Comparison of ENCODE assay signal across 25 cellular contexts in genomic region chr15:31733424-31733823, GRCh38.
"Had no signal": no experiment of that assay in that cellular context is flagged by ENCODE, and none has a peak within 500 bp of the region (broad histone marks: within the 10 kb centered on the region; RNA-seq: fewer than 3 reads in every experiment).

No MANE protein-coding gene starts in this region.

- H3K4me2 ChIP-seq: SK-N-SH had no signal

- DNase-seq: activated CD4-positive, alpha-beta memory T cell treated with anti-CD3 and anti-CD28 coated beads, Interleukin-2, amount 10 ng/mL, durations not matched to agents 7 days and 5 days; activated CD4-positive, alpha-beta T cell treated with anti-CD3 and anti-CD28 coated beads, Interleukin-2, amount 50 U/mL, for 1 hour; activated CD4-positive, CD25-positive, alpha-beta regulatory T cell; activated naive CD4-positive, alpha-beta T cell treated with anti-CD3 and anti-CD28 coated beads, Interleukin-2, amount 50 U/mL, for 16 hours; activated naive CD8-positive, alpha-beta T cell treated with anti-CD3 and anti-CD28 coated beads, Interleukin-2, amount 10 ng/mL, durations not matched to agents 7 days and 5 days; activated T-cell treated with anti-CD3 and anti-CD28 coated beads for 4 hours; activated T-cell treated with anti-CD3 and anti-CD28 coated beads, Interleukin-2, amount 50 U/mL, for 72 hours; adrenal gland; aorta; KG1; NCI-H1092; NCI-H1417 treated with DMSO at 0.1 percent for 48 hours; NCI-H1694; NCI-H2081; NCI-H510A treated with DMSO at 0.1 percent for 48 hours; NCI-H69; NK-92 treated with Interleukin-12 subunit alpha and Interleukin-12 subunit beta, amount 100 ng/mL, for 24 hours; Peyer's patch; Right ventricle myocardium superior; SJCRH30; SK-N-SH; T-helper 1 cell had no signal

- H3K4me1 ChIP-seq: adrenal gland, breast epithelium, Peyer's patch, SJCRH30 had no signal

- H3K27ac ChIP-seq: adrenal gland, breast epithelium, Peyer's patch, RWPE1, SJCRH30, VCaP had no signal

- H3K27me3 ChIP-seq: adrenal gland, breast epithelium, Peyer's patch, SJCRH30 had no signal

- H3K9me3 ChIP-seq: adrenal gland, Peyer's patch, SJCRH30, SK-N-SH had no signal

- H3K4me3 ChIP-seq: adrenal gland, breast epithelium, Peyer's patch, SJCRH30 had no signal

- ATAC-seq: activated T-cell treated with anti-CD3 and anti-CD28 coated beads, Interleukin-2, amount 50 U/mL, for 72 hours had no signal
